Comparison of ENCODE assay signal across 3 cellular contexts in genomic region chr5:173045481-173045880, GRCh38.
A peak's percentile ranks its signal among the peaks of the same experiment; 100 is the strongest.
TF ChIP-seq lines count a peak whose summit lies in the region.

No MANE protein-coding gene starts in this region.

TF ChIP-seq in HEK293, 187 proteins besides CTCF, POLR2A, EP300 and RAD21:
- peak; percentile 37; the same call in 1 of the 2 replicates for TF ChIP-seq ZBTB48 (tag by site-specific recombination; IDR thresholded peaks at IDR 0.05)
- TF ChIP-seq, protein P1, sequence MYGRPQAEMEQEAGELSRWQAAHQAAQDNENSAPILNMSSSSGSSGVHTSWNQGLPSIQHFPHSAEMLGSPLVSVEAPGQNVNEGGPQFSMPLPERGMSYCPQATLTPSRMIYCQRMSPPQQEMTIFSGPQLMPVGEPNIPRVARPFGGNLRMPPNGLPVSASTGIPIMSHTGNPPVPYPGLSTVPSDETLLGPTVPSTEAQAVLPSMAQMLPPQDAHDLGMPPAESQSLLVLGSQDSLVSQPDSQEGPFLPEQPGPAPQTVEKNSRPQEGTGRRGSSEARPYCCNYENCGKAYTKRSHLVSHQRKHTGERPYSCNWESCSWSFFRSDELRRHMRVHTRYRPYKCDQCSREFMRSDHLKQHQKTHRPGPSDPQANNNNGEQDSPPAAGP (tag by site-specific recombination; IDR thresholded peaks at IDR 0.05), result no peak

TF ChIP-seq in H1, 55 proteins besides CTCF, POLR2A, EP300 and RAD21:
- no peak for TF ChIP-seq EZH2 (IDR thresholded peaks at IDR 0.05; ENCODE audit: low read depth, low read length, severe bottlenecking)
- TF ChIP-seq KDM4A (IDR thresholded peaks at IDR 0.05; ENCODE audit: low read depth, low read length, severe bottlenecking), result no peak
- TF ChIP-seq JUND (IDR thresholded peaks at IDR 0.05; ENCODE audit: low read length), result no peak
- no peak for TF ChIP-seq RFX5 (IDR thresholded peaks at IDR 0.05; ENCODE audit: borderline replicate concordance, low read depth, low read length)
- TF ChIP-seq TAF7 (optimal IDR thresholded peaks at IDR 0.05; ENCODE audit: borderline replicate concordance, low read depth, low read length), result no peak
- no peak for TF ChIP-seq TAF1 (IDR thresholded peaks at IDR 0.05; ENCODE audit: low read depth, low read length)
- no peak for TF ChIP-seq NANOG (IDR thresholded peaks at IDR 0.05; ENCODE audit: insufficient read depth, low read depth, low read length, poor library complexity, severe bottlenecking)
- TF ChIP-seq YY1 (IDR thresholded peaks at IDR 0.05; ENCODE audit: low read depth, low read length), result no peak
- no peak for TF ChIP-seq CHD2 (IDR thresholded peaks at IDR 0.05; ENCODE audit: low read length)
- TF ChIP-seq, protein P2, sequence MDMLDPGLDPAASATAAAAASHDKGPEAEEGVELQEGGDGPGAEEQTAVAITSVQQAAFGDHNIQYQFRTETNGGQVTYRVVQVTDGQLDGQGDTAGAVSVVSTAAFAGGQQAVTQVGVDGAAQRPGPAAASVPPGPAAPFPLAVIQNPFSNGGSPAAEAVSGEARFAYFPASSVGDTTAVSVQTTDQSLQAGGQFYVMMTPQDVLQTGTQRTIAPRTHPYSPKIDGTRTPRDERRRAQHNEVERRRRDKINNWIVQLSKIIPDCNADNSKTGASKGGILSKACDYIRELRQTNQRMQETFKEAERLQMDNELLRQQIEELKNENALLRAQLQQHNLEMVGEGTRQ (IDR thresholded peaks at IDR 0.05; ENCODE audit: low read length), result no peak
- no peak for TF ChIP-seq CBX8 (IDR thresholded peaks at IDR 0.05; ENCODE audit: borderline replicate concordance, low read depth, low read length)
- TF ChIP-seq HDAC2 (IDR thresholded peaks at IDR 0.05; ENCODE audit: borderline replicate concordance in 1 of 2, low read depth in 2 of 2, low read length in 2 of 2), result no peak
- TF ChIP-seq SIN3A (conservative IDR thresholded peaks at IDR 0.05 in 1 of 2, IDR thresholded peaks at IDR 0.05 in 1 of 2; ENCODE audit: low read depth in 1 of 2, low read length in 2 of 2), result no peak
TF ChIP-seq in H1: peak in this region for 0.

TF ChIP-seq in HepG2, 621 proteins besides CTCF, POLR2A, EP300 and RAD21 (continues in another document):
- TF ChIP-seq FOXO1 (CRISPR knock-in tag; IDR thresholded peaks at IDR 0.05) (peak; percentile 42; the same call in 1 of the 2 replicates), CBFB (CRISPR knock-in tag; IDR thresholded peaks at IDR 0.05) (0 out of 2 replicates have a peak, but pooled peaks have one; percentile 50), CEBPG (CRISPR knock-in tag; IDR thresholded peaks at IDR 0.05) (0 out of 2 replicates have a peak, but pooled peaks have one; percentile 6), MTA3 (CRISPR knock-in tag; IDR thresholded peaks at IDR 0.05) (no peak), SETDB1 (CRISPR knock-in tag; IDR thresholded peaks at IDR 0.05; ENCODE audit: borderline replicate concordance) (no peak), NONO (IDR thresholded peaks at IDR 0.05) (no peak), NONO (CRISPR knock-in tag; conservative IDR thresholded peaks at IDR 0.05) (0 out of 2 replicates have a peak, but pooled peaks have one; percentile 38), GATAD2A (CRISPR knock-in tag; IDR thresholded peaks at IDR 0.05) (0 out of 2 replicates have a peak, but pooled peaks have one; percentile 27), NCOA5 (CRISPR knock-in tag; IDR thresholded peaks at IDR 0.05) (no peak), HES4 (CRISPR knock-in tag; IDR thresholded peaks at IDR 0.05; ENCODE audit: borderline replicate concordance) (no peak), HNF1B (CRISPR knock-in tag; IDR thresholded peaks at IDR 0.05) (peak; percentile 42; the same call in 1 of the 2 replicates), ZNF75D (CRISPR knock-in tag; IDR thresholded peaks at IDR 0.05; ENCODE audit: borderline replicate concordance) (no peak), ZSCAN20 (CRISPR knock-in tag; IDR thresholded peaks at IDR 0.05; ENCODE audit: borderline replicate concordance) (no peak), MAFF (IDR thresholded peaks at IDR 0.05; ENCODE audit: low read depth, low read length) (no peak), ZFY (CRISPR knock-in tag; IDR thresholded peaks at IDR 0.05) (no peak), XRCC5 (optimal IDR thresholded peaks at IDR 0.05; ENCODE audit: low read length) (peak; percentile 28), HNRNPK (IDR thresholded peaks at IDR 0.05; ENCODE audit: low read depth, low read length, poor library complexity, severe bottlenecking) (no peak), SP1 (IDR thresholded peaks at IDR 0.05) (no peak), SP1 (CRISPR knock-in tag; IDR thresholded peaks at IDR 0.05) (no peak), PREB (CRISPR knock-in tag; IDR thresholded peaks at IDR 0.05) (no peak), ZEB1 (IDR thresholded peaks at IDR 0.05; ENCODE audit: insufficient replicate concordance, low read depth) (peak; percentile 45), HHEX (CRISPR knock-in tag; IDR thresholded peaks at IDR 0.05) (no peak), AKAP8 (CRISPR knock-in tag; IDR thresholded peaks at IDR 0.05) (no peak), HDAC1 (CRISPR knock-in tag; IDR thresholded peaks at IDR 0.05) (peak; percentile 43; the same call in 1 of the 2 replicates), TFE3 (CRISPR knock-in tag; IDR thresholded peaks at IDR 0.05) (no peak), ZNF784 (CRISPR knock-in tag; IDR thresholded peaks at IDR 0.05; ENCODE audit: borderline replicate concordance) (no peak), ZNF136 (CRISPR knock-in tag; IDR thresholded peaks at IDR 0.05; ENCODE audit: low read depth) (no peak), DNMT1 (CRISPR knock-in tag; IDR thresholded peaks at IDR 0.05) (no peak), ZNF160 (CRISPR knock-in tag; IDR thresholded peaks at IDR 0.05) (no peak), ZMYM4 (CRISPR knock-in tag; IDR thresholded peaks at IDR 0.05) (0 out of 2 replicates have a peak, but pooled peaks have one; percentile 30), KAT8 (CRISPR knock-in tag; IDR thresholded peaks at IDR 0.05) (0 out of 2 replicates have a peak, but pooled peaks have one; percentile 27), ZNF180 (CRISPR knock-in tag; IDR thresholded peaks at IDR 0.05; ENCODE audit: borderline replicate concordance, low read depth) (no peak), RXRA (CRISPR knock-in tag; IDR thresholded peaks at IDR 0.05) (0 out of 2 replicates have a peak, but pooled peaks have one; percentile 38), RXRB (CRISPR knock-in tag; IDR thresholded peaks at IDR 0.05; ENCODE audit: borderline replicate concordance) (peak; percentile 18; the same call in 1 of the 2 replicates), FOXA3 (CRISPR knock-in tag; IDR thresholded peaks at IDR 0.05) (peak; percentile 65)
- TF ChIP-seq, protein P3, sequence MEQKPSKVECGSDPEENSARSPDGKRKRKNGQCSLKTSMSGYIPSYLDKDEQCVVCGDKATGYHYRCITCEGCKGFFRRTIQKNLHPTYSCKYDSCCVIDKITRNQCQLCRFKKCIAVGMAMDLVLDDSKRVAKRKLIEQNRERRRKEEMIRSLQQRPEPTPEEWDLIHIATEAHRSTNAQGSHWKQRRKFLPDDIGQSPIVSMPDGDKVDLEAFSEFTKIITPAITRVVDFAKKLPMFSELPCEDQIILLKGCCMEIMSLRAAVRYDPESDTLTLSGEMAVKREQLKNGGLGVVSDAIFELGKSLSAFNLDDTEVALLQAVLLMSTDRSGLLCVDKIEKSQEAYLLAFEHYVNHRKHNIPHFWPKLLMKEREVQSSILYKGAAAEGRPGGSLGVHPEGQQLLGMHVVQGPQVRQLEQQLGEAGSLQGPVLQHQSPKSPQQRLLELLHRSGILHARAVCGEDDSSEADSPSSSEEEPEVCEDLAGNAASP (CRISPR knock-in tag; IDR thresholded peaks at IDR 0.05; ENCODE audit: borderline replicate concordance), result peak; percentile 43; the same call in 1 of the 2 replicates
- TF ChIP-seq, protein P4, sequence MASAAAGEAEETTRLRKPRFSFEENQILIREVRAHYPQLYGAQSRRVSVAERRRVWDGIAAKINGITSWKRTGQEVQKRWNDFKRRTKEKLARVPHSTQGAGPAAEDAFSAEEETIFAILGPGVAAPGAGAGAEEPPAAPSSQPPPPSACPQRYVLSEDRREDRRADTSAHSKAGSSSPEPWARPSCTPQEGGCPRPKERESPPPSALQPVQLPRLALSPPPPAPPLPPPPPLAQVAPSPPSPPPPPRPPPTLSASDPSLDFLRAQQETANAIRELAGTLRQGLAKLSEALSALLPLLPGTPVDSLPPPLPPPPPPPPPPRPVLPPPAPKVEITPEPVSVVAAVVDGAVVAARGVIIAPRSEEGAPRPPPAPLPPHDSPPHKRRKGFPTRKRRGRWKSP (CRISPR knock-in tag; IDR thresholded peaks at IDR 0.05), result 0 out of 2 replicates have a peak, but pooled peaks have one; percentile 26
- TF ChIP-seq, protein P5, sequence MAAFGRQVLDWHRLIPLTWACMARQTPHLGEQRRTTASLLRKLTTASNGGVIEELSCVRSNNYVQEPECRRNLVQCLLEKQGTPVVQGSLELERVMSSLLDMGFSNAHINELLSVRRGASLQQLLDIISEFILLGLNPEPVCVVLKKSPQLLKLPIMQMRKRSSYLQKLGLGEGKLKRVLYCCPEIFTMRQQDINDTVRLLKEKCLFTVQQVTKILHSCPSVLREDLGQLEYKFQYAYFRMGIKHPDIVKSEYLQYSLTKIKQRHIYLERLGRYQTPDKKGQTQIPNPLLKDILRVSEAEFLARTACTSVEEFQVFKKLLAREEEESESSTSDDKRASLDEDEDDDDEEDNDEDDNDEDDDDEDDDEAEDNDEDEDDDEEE (CRISPR knock-in tag; IDR thresholded peaks at IDR 0.05), result no peak
- TF ChIP-seq, protein P6, sequence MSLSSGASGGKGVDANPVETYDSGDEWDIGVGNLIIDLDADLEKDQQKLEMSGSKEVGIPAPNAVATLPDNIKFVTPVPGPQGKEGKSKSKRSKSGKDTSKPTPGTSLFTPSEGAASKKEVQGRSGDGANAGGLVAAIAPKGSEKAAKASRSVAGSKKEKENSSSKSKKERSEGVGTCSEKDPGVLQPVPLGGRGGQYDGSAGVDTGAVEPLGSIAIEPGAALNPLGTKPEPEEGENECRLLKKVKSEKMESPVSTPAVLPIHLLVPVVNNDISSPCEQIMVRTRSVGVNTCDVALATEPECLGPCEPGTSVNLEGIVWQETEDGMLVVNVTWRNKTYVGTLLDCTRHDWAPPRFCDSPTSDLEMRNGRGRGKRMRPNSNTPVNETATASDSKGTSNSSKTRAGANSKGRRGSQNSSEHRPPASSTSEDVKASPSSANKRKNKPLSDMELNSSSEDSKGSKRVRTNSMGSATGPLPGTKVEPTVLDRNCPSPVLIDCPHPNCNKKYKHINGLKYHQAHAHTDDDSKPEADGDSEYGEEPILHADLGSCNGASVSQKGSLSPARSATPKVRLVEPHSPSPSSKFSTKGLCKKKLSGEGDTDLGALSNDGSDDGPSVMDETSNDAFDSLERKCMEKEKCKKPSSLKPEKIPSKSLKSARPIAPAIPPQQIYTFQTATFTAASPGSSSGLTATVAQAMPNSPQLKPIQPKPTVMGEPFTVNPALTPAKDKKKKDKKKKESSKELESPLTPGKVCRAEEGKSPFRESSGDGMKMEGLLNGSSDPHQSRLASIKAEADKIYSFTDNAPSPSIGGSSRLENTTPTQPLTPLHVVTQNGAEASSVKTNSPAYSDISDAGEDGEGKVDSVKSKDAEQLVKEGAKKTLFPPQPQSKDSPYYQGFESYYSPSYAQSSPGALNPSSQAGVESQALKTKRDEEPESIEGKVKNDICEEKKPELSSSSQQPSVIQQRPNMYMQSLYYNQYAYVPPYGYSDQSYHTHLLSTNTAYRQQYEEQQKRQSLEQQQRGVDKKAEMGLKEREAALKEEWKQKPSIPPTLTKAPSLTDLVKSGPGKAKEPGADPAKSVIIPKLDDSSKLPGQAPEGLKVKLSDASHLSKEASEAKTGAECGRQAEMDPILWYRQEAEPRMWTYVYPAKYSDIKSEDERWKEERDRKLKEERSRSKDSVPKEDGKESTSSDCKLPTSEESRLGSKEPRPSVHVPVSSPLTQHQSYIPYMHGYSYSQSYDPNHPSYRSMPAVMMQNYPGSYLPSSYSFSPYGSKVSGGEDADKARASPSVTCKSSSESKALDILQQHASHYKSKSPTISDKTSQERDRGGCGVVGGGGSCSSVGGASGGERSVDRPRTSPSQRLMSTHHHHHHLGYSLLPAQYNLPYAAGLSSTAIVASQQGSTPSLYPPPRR (CRISPR knock-in tag; IDR thresholded peaks at IDR 0.05; ENCODE audit: borderline replicate concordance), result 0 out of 2 replicates have a peak, but pooled peaks have one; percentile 34
